In the genomic region with DNA sequence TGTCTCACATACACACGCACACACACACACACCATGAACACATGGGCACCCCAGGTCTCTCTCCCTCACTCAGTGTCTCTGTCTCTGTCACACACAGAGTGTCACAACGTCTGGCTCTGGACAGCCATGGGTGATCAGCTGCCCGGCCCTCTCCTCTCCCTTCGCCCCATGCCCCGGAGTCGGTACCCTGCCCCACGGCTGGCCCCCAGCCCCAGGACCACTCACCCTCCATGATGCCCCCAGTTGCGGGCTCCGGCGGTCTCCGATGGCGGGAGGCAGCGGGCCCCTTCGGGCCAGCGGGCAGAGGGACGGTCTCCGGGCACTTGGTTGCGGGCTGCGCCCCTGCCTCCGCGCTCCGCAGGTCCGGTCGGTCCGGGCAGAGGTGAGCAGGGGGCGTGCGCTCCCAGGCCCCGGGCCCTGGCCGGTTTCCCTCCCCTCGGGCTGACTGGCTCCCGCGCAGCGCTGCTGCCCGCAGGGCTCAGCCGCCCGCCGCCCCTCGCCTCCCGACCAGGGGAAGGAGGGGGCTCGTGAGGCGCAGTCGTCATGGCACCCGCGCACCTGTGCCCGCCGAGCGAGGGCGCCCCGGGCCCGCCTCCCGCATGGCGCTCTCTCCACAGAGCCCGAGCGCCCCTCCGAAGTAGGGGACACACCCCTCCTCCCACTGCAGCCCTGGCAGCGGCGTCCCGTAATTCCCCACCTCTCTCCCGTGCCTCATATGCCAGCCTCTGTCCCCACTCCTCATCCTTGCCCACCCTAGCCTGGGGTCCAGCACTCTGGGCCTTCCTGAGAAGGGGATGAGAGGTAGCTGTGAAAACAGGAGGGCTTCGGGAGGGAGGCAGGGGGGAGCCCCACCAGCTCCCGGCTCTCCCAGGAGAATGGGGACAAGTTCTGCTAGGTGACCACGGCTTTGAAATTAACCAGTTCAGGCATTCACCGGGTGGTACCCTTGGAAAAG, we compare ENCODE assay signal across 9 cellular contexts. TPM values are rescaled to one million over a fixed set of nuclear protein-coding genes. Genes with fewer than 3 reads are reported as not detected.
DNase-seq lines count a peak whose midpoint lies in the region; ATAC-seq and TF ChIP-seq lines count a peak whose summit lies in the region.
"Had no signal": no experiment of that assay in that cellular context is flagged by ENCODE, and none has a peak within 500 bp of the region (broad histone marks: within the 10 kb centered on the region; RNA-seq: fewer than 3 reads in every experiment).

Gene NPFFR1, minus strand, starts transcription at position 560 of the 955 bp plus-strand sequence. Its CDS starts 328 bp downstream, at position 232.

- intact Hi-C loops in Panc1 (cut with micrococcal nuclease; ENCODE audit: unreplicated experiment) = no loop called here
- intact Hi-C loops in left cardiac atrium (cut with DNase I) = no loop called here

- TF ChIP-seq CTCF in Panc1 (IDR thresholded peaks at IDR 0.05) (no peak), parathyroid adenoma (IDR thresholded peaks at IDR 0.05) (no peak)

- in situ Hi-C loops in Panc1 (cut with HindIII; ENCODE audit: low pct_unique_long_range_greater_than_20kb, low sequenced_read_pairs) = no loop called here

- POLR2A ChIA-PET in Panc1 (lab: Charles Lee) = no interaction called here

- CTCF ChIA-PET in Panc1 (lab: Charles Lee) = no interaction called here

- no peak within 1 kb of the TSS for H3K9ac ChIP-seq in parathyroid adenoma

- no peak within 1 kb of the TSS for H3K27ac ChIP-seq in Panc1 (ENCODE audit: low read length)
- H3K27ac ChIP-seq in parathyroid adenoma = no peak within 1 kb of the TSS
- H3K27ac ChIP-seq: right lobe of liver had no signal

- DNase-seq in ELF-1 (ENCODE audit: low read depth, low spot score) = peak; percentile 29
- DNase-seq in Panc1 (ENCODE audit: low read depth, low spot score) = no peak
- DNase-seq in left cardiac atrium = no peak
- no peak for DNase-seq in pons (ENCODE audit: low spot score)
- DNase-seq: right lobe of liver had no signal

- peak within 1 kb of the TSS; percentile 47 for H3K4me2 ChIP-seq in parathyroid adenoma (ENCODE audit: low read length)

- H3K36me3 ChIP-seq in Panc1 (ENCODE audit: control insufficient read depth, insufficient read depth, low read length) (no peaks in the 10 kb centered on the region), parathyroid adenoma (ENCODE audit: control insufficient read depth, insufficient read depth, low read length) (no peaks in the 10 kb centered on the region)
- H3K36me3 ChIP-seq: right lobe of liver had no signal

- no peaks in the 10 kb centered on the region for H3K79me2 ChIP-seq in parathyroid adenoma

- ATAC-seq in Panc1 = peak; percentile 44
- ATAC-seq in left cardiac atrium = peak; percentile 78 to 85
- no peak for ATAC-seq in HG02870 (IDR thresholded peaks at IDR 0.05; ENCODE audit: unreplicated experiment)
- ATAC-seq in GM19467 (IDR thresholded peaks at IDR 0.05; ENCODE audit: unreplicated experiment) = no peak
- no peak for ATAC-seq in GM21390 (IDR thresholded peaks at IDR 0.05; ENCODE audit: unreplicated experiment)

- H3K9me3 ChIP-seq in Panc1 (ENCODE audit: control insufficient read depth, insufficient read depth, low read depth, low read length) (no peaks in the 10 kb centered on the region), parathyroid adenoma (ENCODE audit: control insufficient read depth, low read length) (no peaks in the 10 kb centered on the region)
- H3K9me3 ChIP-seq: right lobe of liver had no signal

- no TSS peak for BruUV-seq in Panc1 (replicated peaks; lab: Mats Ljungman, UMichigan)

- peak within 1 kb of the TSS; percentile 61 for H2AFZ ChIP-seq in parathyroid adenoma

- H3K4me3 ChIP-seq in Panc1 (ENCODE audit: low read depth in 2 of 2, low read length in 2 of 2) (peak within 1 kb of the TSS in 1 of 2 experiments; percentile 7; a peak in 1 of 4 replicates), parathyroid adenoma (ENCODE audit: low read depth, low read length) (no peak within 1 kb of the TSS)
- H3K4me3 ChIP-seq: right lobe of liver had no signal

- H3K27me3 ChIP-seq in Panc1 (ENCODE audit: control insufficient read depth, insufficient read depth, low read length) = peaks cover 29% of the 10 kb centered on the region
- peaks cover 4% of the 10 kb centered on the region for H3K27me3 ChIP-seq in parathyroid adenoma (ENCODE audit: control insufficient read depth, insufficient read depth, low read length)

- H3K4me1 ChIP-seq in Panc1 (ENCODE audit: control insufficient read depth, insufficient read depth, low read length) = no peaks in the 10 kb centered on the region
- no peaks in the 10 kb centered on the region for H3K4me1 ChIP-seq in parathyroid adenoma

RNA-seq across cellular contexts. Expression of gene NPFFR1, which starts in this region (rescaled TPM):
- total RNA-seq in Panc1 (2021; ENCODE audit: unreplicated experiment) (0.05 TPM), left cardiac atrium (under 1 TPM; 0.05 to 0.12 TPM)
- polyA plus RNA-seq in Panc1 (2012; ENCODE audit: insufficient read length) = 0.04 TPM
- total RNA-seq: right lobe of liver had no signal

Comparison
In these comparisons a context has a peak if more than half of its experiments do, and no peak if none do; other contexts are left out.
1. Peak in ATAC-seq in Panc1; RNA of the gene not detected or under 1 TPM.
2. Peak in ATAC-seq in left cardiac atrium; RNA of the gene not detected or under 1 TPM.